Comparison of ENCODE assay signal across 9 cellular contexts in the genomic region with DNA sequence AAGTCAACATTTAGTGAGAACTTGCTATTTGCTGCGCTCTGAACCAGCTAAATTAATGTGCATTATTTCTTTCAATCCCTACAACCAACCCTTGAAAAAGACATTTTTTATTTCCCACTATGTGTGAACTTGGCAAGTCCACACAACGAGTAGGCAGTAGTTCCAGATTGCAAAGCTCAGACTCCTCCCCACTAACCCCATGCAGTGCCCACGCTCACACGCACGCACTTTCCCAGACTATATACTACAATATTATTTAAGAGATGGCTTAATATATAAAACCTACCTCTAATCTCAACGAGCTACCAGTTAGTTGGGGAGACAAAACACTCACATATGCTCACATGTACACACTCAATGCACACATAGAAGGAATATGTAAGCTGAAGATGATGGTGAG.
"Had no signal": no experiment of that assay in that cellular context is flagged by ENCODE, and none has a peak within 500 bp of the region (broad histone marks: within the 10 kb centered on the region; RNA-seq: fewer than 3 reads in every experiment).

No MANE protein-coding gene starts in this region.

- H2AFZ ChIP-seq: GM23248 had no signal

- DNase-seq: GM23248, GOT3, HFFc6, KBM-7 had no signal

- H3K9me3 Mint-ChIP-seq: HFFc6 had no signal

- H3K9ac ChIP-seq: GM23248 had no signal

- H3K27ac Mint-ChIP-seq: HFFc6, IgD-negative memory B cell had no signal

- H3K9me3 ChIP-seq: HAP-1 had no signal

- H3K4me3 Mint-ChIP-seq: HFFc6, IgD-negative memory B cell had no signal

- H3K4me1 ChIP-seq: HAP-1 had no signal

- H3K27ac ChIP-seq: GM23248, HL-60 had no signal

- ATAC-seq: HCT116, HepG2 had no signal

- H3K4me1 Mint-ChIP-seq: IgD-negative memory B cell had no signal
